ENCODE assay signal across 24 cellular contexts in the genomic region with DNA sequence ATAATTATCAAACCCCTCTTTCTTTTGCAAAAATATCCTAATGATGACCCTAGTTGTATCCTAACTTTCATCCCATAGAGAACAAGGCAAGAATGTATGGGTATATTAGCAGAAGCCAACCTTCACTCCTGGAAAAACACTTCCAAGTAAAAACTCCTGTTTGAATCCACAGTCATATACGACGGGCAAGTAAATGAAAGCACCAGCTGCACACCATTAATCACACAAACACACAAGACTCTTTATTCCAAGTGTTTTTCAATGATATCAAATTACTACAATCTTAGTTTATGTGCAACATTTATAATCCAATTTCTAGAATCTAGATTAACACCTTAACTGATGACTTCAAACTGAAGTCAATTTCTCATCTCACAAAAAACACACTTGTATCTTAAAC. TPM values are rescaled to one million over a fixed set of nuclear protein-coding genes. Genes with fewer than 3 reads are reported as not detected.
DNase-seq lines count a peak whose midpoint lies in the region; ATAC-seq and TF ChIP-seq lines count a peak whose summit lies in the region.
"Had no signal": no experiment of that assay in that cellular context is flagged by ENCODE, and none has a peak within 500 bp of the region (broad histone marks: within the 10 kb centered on the region; RNA-seq: fewer than 3 reads in every experiment).

No MANE protein-coding gene starts in this region.

- H3K4me3 Mint-ChIP-seq in activated CD8-positive, alpha-beta memory T cell treated with anti-CD3 and anti-CD28 coated beads, Interleukin-2, amount 10 ng/mL, durations not matched to agents 7 days and 5 days, result no peak overlapping the region
- H3K4me3 Mint-ChIP-seq in IgD-negative memory B cell (peak overlapping the region in 1 of 4 donors; percentile 3), chondrocyte (ENCODE audit: unreplicated experiment) (no peak overlapping the region), osteocyte (ENCODE audit: unreplicated experiment) (no peak overlapping the region)
- H3K4me3 Mint-ChIP-seq: activated CD4-positive, alpha-beta T cell treated with anti-CD3 and anti-CD28 coated beads, Interleukin-2, amount 10 ng/mL, durations not matched to agents 24 days and 14 days had no signal

- no peak for DNase-seq in activated CD8-positive, alpha-beta memory T cell treated with anti-CD3 and anti-CD28 coated beads, Interleukin-2, amount 10 ng/mL, durations not matched to agents 7 days and 5 days
- no peak for DNase-seq in activated CD8-positive, alpha-beta memory T cell treated with anti-CD3 and anti-CD28 coated beads, Interleukin-2, amount 50 U/mL, for 4 hours
- DNase-seq in chondrocyte (ENCODE audit: low spot score), result no peak
- DNase-seq in osteocyte (ENCODE audit: extremely low spot score, unreplicated experiment), result no peak
- no peak for DNase-seq in DMS53 treated with DMSO at 0.1 percent for 48 hours (lab: John Stamatoyannopoulos, UW; ENCODE audit: unreplicated experiment)
- no peak for DNase-seq in SIG-M5 treated with dmso at 0.1 percent for 504 hours (lab: John Stamatoyannopoulos, UW; ENCODE audit: unreplicated experiment)
- DNase-seq in AML-193 (lab: John Stamatoyannopoulos, UW), result no peak
- DNase-seq: activated CD4-positive, alpha-beta T cell treated with anti-CD3 and anti-CD28 coated beads, Interleukin-2, amount 10 ng/mL, durations not matched to agents 24 days and 14 days; activated gamma-delta T cell; effector memory CD8-positive, alpha-beta T cell; left colon; mesenchymal stem cell; naive B cell; NCI-H1092; NCI-H187 treated with DMSO at 0.1 percent for 48 hours; NCI-H2227 treated with DMSO at 0.1 percent for 48 hours; Peyer's patch; right cardiac atrium; stimulated activated CD4-positive, alpha-beta T cell treated with anti-CD3 and anti-CD28 coated beads, Interleukin-4, amount 100 ng/mL, for 4 hours; stimulated activated naive CD4-positive, alpha-beta T cell treated with Interleukin-2 at 50 U/mL for 16 hours; T-helper 2 cell; uterus had no signal

- peaks cover 52% of the 10 kb centered on the region for H3K4me1 Mint-ChIP-seq in activated CD8-positive, alpha-beta memory T cell treated with anti-CD3 and anti-CD28 coated beads, Interleukin-2, amount 10 ng/mL, durations not matched to agents 7 days and 5 days
- H3K4me1 Mint-ChIP-seq in IgD-negative memory B cell (peaks cover 31 to 37% (median 32%) of the 10 kb centered on the region in 3 donors), chondrocyte (ENCODE audit: low read depth) (peaks cover 52% of the 10 kb centered on the region), osteocyte (ENCODE audit: unreplicated experiment) (peaks cover 69% of the 10 kb centered on the region)

- peaks cover 1% of the 10 kb centered on the region for H3K36me3 Mint-ChIP-seq in activated CD8-positive, alpha-beta memory T cell treated with anti-CD3 and anti-CD28 coated beads, Interleukin-2, amount 10 ng/mL, durations not matched to agents 7 days and 5 days
- no peaks in the 10 kb centered on the region for H3K36me3 Mint-ChIP-seq in IgD-negative memory B cell
- H3K36me3 Mint-ChIP-seq in chondrocyte (ENCODE audit: low read depth), result peaks cover 3% of the 10 kb centered on the region
- H3K36me3 Mint-ChIP-seq in osteocyte (ENCODE audit: unreplicated experiment), result no peaks in the 10 kb centered on the region
- H3K36me3 Mint-ChIP-seq: naive B cell had no signal

- ATAC-seq in activated CD8-positive, alpha-beta memory T cell treated with anti-CD3 and anti-CD28 coated beads, Interleukin-2, amount 10 ng/mL, durations not matched to agents 7 days and 5 days, result no peak
- ATAC-seq: effector memory CD8-positive, alpha-beta T cell; esophagus mucosa; left colon; right cardiac atrium had no signal

- no peak for TF ChIP-seq CTCF in chondrocyte (IDR thresholded peaks at IDR 0.05)
- no peak for TF ChIP-seq CTCF in osteocyte (IDR thresholded peaks at IDR 0.05)

- H3K27ac Mint-ChIP-seq in activated CD8-positive, alpha-beta memory T cell treated with anti-CD3 and anti-CD28 coated beads, Interleukin-2, amount 10 ng/mL, durations not matched to agents 7 days and 5 days, result peak overlapping the region; percentile 3
- H3K27ac Mint-ChIP-seq in IgD-negative memory B cell, result peak overlapping the region in 2 of 3 donors; percentile 9 to 59
- H3K27ac Mint-ChIP-seq in chondrocyte (ENCODE audit: unreplicated experiment), result peak overlapping the region; percentile 14
- peak overlapping the region; percentile 92 for H3K27ac Mint-ChIP-seq in osteocyte (ENCODE audit: unreplicated experiment)
- H3K27ac Mint-ChIP-seq: activated CD4-positive, alpha-beta T cell treated with anti-CD3 and anti-CD28 coated beads, Interleukin-2, amount 10 ng/mL, durations not matched to agents 24 days and 14 days had no signal

- no peaks in the 10 kb centered on the region for H3K9me3 Mint-ChIP-seq in activated CD8-positive, alpha-beta memory T cell treated with anti-CD3 and anti-CD28 coated beads, Interleukin-2, amount 10 ng/mL, durations not matched to agents 7 days and 5 days (ENCODE audit: low read depth)
- H3K9me3 Mint-ChIP-seq in IgD-negative memory B cell (no peaks in the 10 kb centered on the region), chondrocyte (ENCODE audit: low read depth) (no peaks in the 10 kb centered on the region), osteocyte (ENCODE audit: unreplicated experiment) (no peaks in the 10 kb centered on the region)
- H3K9me3 Mint-ChIP-seq: activated CD4-positive, alpha-beta T cell treated with anti-CD3 and anti-CD28 coated beads, Interleukin-2, amount 10 ng/mL, durations not matched to agents 24 days and 14 days; effector memory CD8-positive, alpha-beta T cell; naive B cell had no signal

- H3K27me3 Mint-ChIP-seq in activated CD8-positive, alpha-beta memory T cell treated with anti-CD3 and anti-CD28 coated beads, Interleukin-2, amount 10 ng/mL, durations not matched to agents 7 days and 5 days, result no peaks in the 10 kb centered on the region
- H3K27me3 Mint-ChIP-seq in IgD-negative memory B cell (no peaks in the 10 kb centered on the region), chondrocyte (ENCODE audit: low read depth) (no peaks in the 10 kb centered on the region), osteocyte (ENCODE audit: unreplicated experiment) (no peaks in the 10 kb centered on the region)
- H3K27me3 Mint-ChIP-seq: activated CD4-positive, alpha-beta T cell treated with anti-CD3 and anti-CD28 coated beads, Interleukin-2, amount 10 ng/mL, durations not matched to agents 24 days and 14 days; effector memory CD8-positive, alpha-beta T cell; naive B cell had no signal

- CTCF ChIA-PET in activated CD8-positive, alpha-beta memory T cell treated with anti-CD3 and anti-CD28 coated beads, Interleukin-2, amount 10 ng/mL, durations not matched to agents 7 days and 5 days (lab: Charles Lee), result interaction anchor here (1.6 kb wide), 1 partner anchor 147 kb away, joined by 7 read pairs; no protein-coding TSS in a partner anchor

RNA-seq across cellular contexts. Expression of a gene that starts 22.9 kb away (rescaled TPM):
- total RNA-seq in activated CD8-positive, alpha-beta memory T cell treated with anti-CD3 and anti-CD28 coated beads, Interleukin-2, amount 10 ng/mL, durations not matched to agents 7 days and 5 days, result 10 to 100 TPM; 68.3 to 95.1 TPM
- 11.8 TPM for polyA plus RNA-seq in IgD-negative memory B cell
- total RNA-seq in chondrocyte (63.3 to 65.5 TPM (median 64.5 TPM) in 3 replicates), osteocyte (62.1 and 68.4 TPM in 2 replicates)

Comparison
In these comparisons a context has a peak if more than half of its experiments do, and no peak if none do; other contexts are left out.
1. H3K27ac Mint-ChIP-seq: peak in every context shown above with its lines; median percentile 92 in osteocyte; 34 in IgD-negative memory B cell; 14 in chondrocyte; 3 in activated CD8-positive, alpha-beta memory T cell treated with anti-CD3 and anti-CD28 coated beads, Interleukin-2, amount 10 ng/mL, durations not matched to agents 7 days and 5 days.